In genomic region chr19:13598098-13598497, GRCh38 we compare ENCODE assay signal across 13 cellular contexts.
"Had no signal": no experiment of that assay in that cellular context is flagged by ENCODE, and none has a peak within 500 bp of the region (broad histone marks: within the 10 kb centered on the region; RNA-seq: fewer than 3 reads in every experiment).

No MANE protein-coding gene starts in this region.

- H3K36me3 ChIP-seq: heart right ventricle, right lobe of liver, tibial nerve, upper lobe of right lung, vagina had no signal

- DNase-seq: effector CD8-positive, alpha-beta T cell; upper lobe of right lung had no signal

- H3K27ac ChIP-seq: coronary artery, dorsolateral prefrontal cortex, heart right ventricle, parathyroid adenoma, psoas muscle, right lobe of liver, testis, tibial nerve, upper lobe of right lung, vagina had no signal

- H3K9me3 ChIP-seq: heart right ventricle, psoas muscle, right lobe of liver, testis, tibial nerve, upper lobe of right lung, vagina had no signal

- H3K79me2 ChIP-seq: parathyroid adenoma had no signal

- FAIRE-seq: endometrium, frontal cortex had no signal

- H2AFZ ChIP-seq: parathyroid adenoma had no signal

- H3K9ac ChIP-seq: parathyroid adenoma had no signal

- H3K27me3 ChIP-seq: right lobe of liver, testis, vagina had no signal

- H3K4me3 ChIP-seq: coronary artery, dorsolateral prefrontal cortex, heart right ventricle, psoas muscle, right lobe of liver, testis, tibial nerve, upper lobe of right lung, vagina had no signal

- H3K4me1 ChIP-seq: heart right ventricle, parathyroid adenoma, psoas muscle, right lobe of liver, testis, tibial nerve, upper lobe of right lung, vagina had no signal
